In genomic region chr11:68430384-68430783, GRCh38 we compare ENCODE assay signal across 20 cellular contexts. TPM values are rescaled to one million over a fixed set of nuclear protein-coding genes. Genes with fewer than 3 reads are reported as not detected.
DNase-seq lines count a peak whose midpoint lies in the region; ATAC-seq and TF ChIP-seq lines count a peak whose summit lies in the region.
"Had no signal": no experiment of that assay in that cellular context is flagged by ENCODE, and none has a peak within 500 bp of the region (broad histone marks: within the 10 kb centered on the region; RNA-seq: fewer than 3 reads in every experiment).

No MANE protein-coding gene starts in this region.

- no peak overlapping the region for H3K9ac ChIP-seq in BLaER1
- no peak overlapping the region for H3K9ac ChIP-seq in PC-3 (ENCODE audit: low read length)

- peaks cover 100% of the 10 kb centered on the region for H3K36me3 ChIP-seq in BLaER1
- peaks cover 41% of the 10 kb centered on the region for H3K36me3 ChIP-seq in PC-3 (ENCODE audit: low read depth, low read length)
- H3K36me3 ChIP-seq in osteoblast (ENCODE audit: insufficient read depth, low read length), result peaks cover 10% of the 10 kb centered on the region

- H2AFZ ChIP-seq in PC-3 (ENCODE audit: low read length), result no peak overlapping the region
- no peak overlapping the region for H2AFZ ChIP-seq in osteoblast (ENCODE audit: low read length)

- no peaks in the 10 kb centered on the region for H3K9me2 ChIP-seq in PC-3 (replicated peaks; ENCODE audit: low read length)

- POLR2A ChIA-PET in PC-3 (lab: Charles Lee; ENCODE audit: unreplicated experiment), result no interaction called here

- H3K9me3 ChIP-seq in BLaER1 (peaks cover 46% of the 10 kb centered on the region), PC-3 (ENCODE audit: low read length) (0 out of 2 replicates have a peak, but pooled peaks cover 4% of the 10 kb centered on the region), osteoblast (ENCODE audit: low read depth, low read length) (peaks cover 10% of the 10 kb centered on the region)

- H3K4me2 ChIP-seq in BLaER1 (peak overlapping the region; percentile 91), PC-3 (ENCODE audit: low read length) (no peak overlapping the region), osteoblast (ENCODE audit: insufficient read depth, low read length) (no peak overlapping the region)

- H3K27ac ChIP-seq in BLaER1 (peak overlapping the region; percentile 22; the same call in 1 of the 2 replicates), PC-3 (ENCODE audit: low read length) (no peak overlapping the region), osteoblast (ENCODE audit: low read depth, low read length) (no peak overlapping the region)

- H3K4me1 ChIP-seq in BLaER1 (peaks cover 51% of the 10 kb centered on the region), PC-3 (ENCODE audit: insufficient read depth, low read length) (peaks cover 8% of the 10 kb centered on the region; the same call in 1 of the 2 replicates), osteoblast (ENCODE audit: insufficient read depth, low read length) (no peaks in the 10 kb centered on the region)

- DNase-seq in PC-3, result no peak
- DNase-seq in epithelial cell of proximal tubule (ENCODE audit: low read depth), result peak; percentile 48
- peak; percentile 54 for DNase-seq in osteoblast (ENCODE audit: insufficient read length, low spot score, missing footprints)
- no peak for DNase-seq in foreskin melanocyte
- no peak for DNase-seq in hippocampal formation (lab: John Stamatoyannopoulos, UW)
- DNase-seq in NCI-H1092 (lab: John Stamatoyannopoulos, UW), result no peak
- DNase-seq: C1 segment of cervical spinal cord; CD4-positive, CD25-positive, alpha-beta regulatory T cell; CD8-positive, alpha-beta memory T cell; COR-L47; DMS 273 treated with DMSO at 0.1 percent for 48 hours; DND-41; EL; GOT3; H7; HFFc6 had no signal

- no TSS peak for BruUV-seq in PC-3 (replicated peaks; lab: Mats Ljungman, UMichigan)

- peaks cover 59% of the 10 kb centered on the region for H4K20me1 ChIP-seq in BLaER1
- no peaks in the 10 kb centered on the region for H4K20me1 ChIP-seq in PC-3 (ENCODE audit: low read length)
- H4K20me1 ChIP-seq in osteoblast (ENCODE audit: insufficient read depth, low read length), result no peaks in the 10 kb centered on the region

- no peaks in the 10 kb centered on the region for H3K79me2 ChIP-seq in PC-3 (ENCODE audit: low read length)
- H3K79me2 ChIP-seq in osteoblast (ENCODE audit: insufficient read depth, low read length), result no peaks in the 10 kb centered on the region

- ATAC-seq in PC-3, result peak; percentile 39; the same call in 1 of the 2 replicates
- ATAC-seq in HG02642 (IDR thresholded peaks at IDR 0.05; ENCODE audit: poor library complexity, unreplicated experiment), result no peak
- ATAC-seq: GM12878, HCT116 had no signal

- CTCF ChIA-PET in PC-3 (lab: Charles Lee), result no interaction called here

- TF ChIP-seq CTCF in PC-3 (conservative IDR thresholded peaks at IDR 0.05; ENCODE audit: low read depth, low read length), result no peak
- TF ChIP-seq CTCF in epithelial cell of proximal tubule (conservative IDR thresholded peaks at IDR 0.05; ENCODE audit: low read depth, low read length), result no peak
- TF ChIP-seq CTCF in osteoblast (IDR thresholded peaks at IDR 0.05; ENCODE audit: extremely low read depth, low read depth, low read length), result no peak

- intact Hi-C loops in PC-3 (cut with micrococcal nuclease), result loop anchor here (10.0 kb wide), 1 partner anchor 46 kb away; no protein-coding TSS in a partner anchor

- H3K27me3 ChIP-seq in BLaER1 (no peaks in the 10 kb centered on the region; the same call in 1 of the 2 replicates), PC-3 (ENCODE audit: low read length) (no peaks in the 10 kb centered on the region), osteoblast (ENCODE audit: insufficient read depth, low read length) (no peaks in the 10 kb centered on the region)

- H3K4me3 ChIP-seq in BLaER1, result no peak overlapping the region
- no peak overlapping the region for H3K4me3 ChIP-seq in PC-3 (ENCODE audit: low read length)
- no peak overlapping the region for H3K4me3 ChIP-seq in epithelial cell of proximal tubule (ENCODE audit: low read depth, low read length)
- H3K4me3 ChIP-seq in osteoblast (ENCODE audit: insufficient read depth, low read length), result no peak overlapping the region
- H3K4me3 ChIP-seq: GM12878 had no signal

- H3F3A ChIP-seq in PC-3 (ENCODE audit: low read length, unreplicated experiment), result no peaks in the 10 kb centered on the region

RNA-seq across cellular contexts. Expression of gene PPP6R3, which starts 30.2 kb away (rescaled TPM):
- total RNA-seq in PC-3 (2014; rRNA removed) (147 and 171 TPM in 2 replicates), epithelial cell of proximal tubule (55.8 and 85.9 TPM in 2 replicates), osteoblast (131 and 151 TPM in 2 replicates)

Comparison
In these comparisons a context has a peak if more than half of its experiments do, and no peak if none do; other contexts are left out.
1. DNase-seq: peak in epithelial cell of proximal tubule (single experiment) and osteoblast (single experiment); none in PC-3 (single experiment), foreskin melanocyte (single experiment), hippocampal formation (0 of 2) and NCI-H1092 (single experiment).